In genomic region chr2:160266078-160266551, GRCh38 we compare ENCODE assay signal across 20 cellular contexts.
DNase-seq lines count a peak whose midpoint lies in the region; ATAC-seq and TF ChIP-seq lines count a peak whose summit lies in the region.
"Had no signal": no experiment of that assay in that cellular context is flagged by ENCODE, and none has a peak within 500 bp of the region (broad histone marks: within the 10 kb centered on the region; RNA-seq: fewer than 3 reads in every experiment).

No MANE protein-coding gene starts in this region.

- H3K4me1 Mint-ChIP-seq in activated CD4-positive, alpha-beta memory T cell treated with anti-CD3 and anti-CD28 coated beads for 36 hours (ENCODE audit: low read depth) = peaks cover 49% of the 10 kb centered on the region
- H3K4me1 Mint-ChIP-seq in activated CD4-positive, alpha-beta memory T cell treated with anti-CD3 and anti-CD28 coated beads, Interleukin-2, amount 10 ng/mL, durations not matched to agents 7 days and 5 days = peaks cover 35% of the 10 kb centered on the region
- peaks cover 31% of the 10 kb centered on the region for H3K4me1 Mint-ChIP-seq in T-helper 1 cell treated with Interleukin-12 subunit alpha and Interleukin-12 subunit beta and Interleukin-4 antibody, amounts not matched to agents 30 μg/mL and 1 μg/mL, for 36 hours (ENCODE audit: low read depth)
- peaks cover 66% of the 10 kb centered on the region for H3K4me1 Mint-ChIP-seq in nephron

- TF ChIP-seq CTCF in nephron (IDR thresholded peaks at IDR 0.05; ENCODE audit: unreplicated experiment in 3 of 3) = no peak

- H3K27ac Mint-ChIP-seq in activated CD4-positive, alpha-beta memory T cell treated with anti-CD3 and anti-CD28 coated beads for 36 hours = peak overlapping the region; percentile 63
- no peak overlapping the region for H3K27ac Mint-ChIP-seq in activated CD4-positive, alpha-beta memory T cell treated with anti-CD3 and anti-CD28 coated beads, Interleukin-2, amount 10 ng/mL, durations not matched to agents 7 days and 5 days
- H3K27ac Mint-ChIP-seq in T-helper 1 cell treated with Interleukin-12 subunit alpha and Interleukin-12 subunit beta and Interleukin-4 antibody, amounts not matched to agents 30 μg/mL and 1 μg/mL, for 36 hours = peak overlapping the region; percentile 49
- peak overlapping the region; percentile 20 to 63 (median 23) for H3K27ac Mint-ChIP-seq in nephron

- ATAC-seq in GM21529 (IDR thresholded peaks at IDR 0.05; ENCODE audit: unreplicated experiment) = peak; percentile 29
- ATAC-seq: HepG2 had no signal

- peak; percentile 29 for DNase-seq in activated CD4-positive, alpha-beta memory T cell treated with anti-CD3 and anti-CD28 coated beads for 36 hours
- DNase-seq in activated CD4-positive, alpha-beta memory T cell treated with anti-CD3 and anti-CD28 coated beads, Interleukin-2, amount 10 ng/mL, durations not matched to agents 7 days and 5 days = no peak
- DNase-seq in iPS-NIHi11 (ENCODE audit: low spot score) = no peak
- no peak for DNase-seq in RPMI8226
- DNase-seq in effector CD8-positive, alpha-beta T cell (lab: John Stamatoyannopoulos, UW) = no peak
- DNase-seq: activated gamma-delta T cell, brain microvascular endothelial cell, GOT3, MM.1S, NCI-H2029, NCI-H510A, spleen, stomach, T1000 had no signal

- H3K36me3 Mint-ChIP-seq in activated CD4-positive, alpha-beta memory T cell treated with anti-CD3 and anti-CD28 coated beads for 36 hours = peaks cover 4% of the 10 kb centered on the region
- H3K36me3 Mint-ChIP-seq in activated CD4-positive, alpha-beta memory T cell treated with anti-CD3 and anti-CD28 coated beads, Interleukin-2, amount 10 ng/mL, durations not matched to agents 7 days and 5 days (ENCODE audit: low read depth) = peaks cover 9% of the 10 kb centered on the region
- peaks cover 4% of the 10 kb centered on the region for H3K36me3 Mint-ChIP-seq in T-helper 1 cell treated with Interleukin-12 subunit alpha and Interleukin-12 subunit beta and Interleukin-4 antibody, amounts not matched to agents 30 μg/mL and 1 μg/mL, for 36 hours (ENCODE audit: low read depth)
- peaks cover 5% of the 10 kb centered on the region for H3K36me3 Mint-ChIP-seq in nephron (ENCODE audit: low read depth)
- H3K36me3 Mint-ChIP-seq: naive thymus-derived CD8-positive, alpha-beta T cell had no signal

- CTCF ChIA-PET in activated CD4-positive, alpha-beta memory T cell treated with anti-CD3 and anti-CD28 coated beads for 36 hours (lab: Charles Lee) = interaction anchor here (0.6 to 2.2 kb wide), 7 partner anchors 10 to 798 kb away, joined by 3 to 9 read pairs (median 3); no protein-coding TSS in a partner anchor
- CTCF ChIA-PET in activated CD4-positive, alpha-beta memory T cell treated with anti-CD3 and anti-CD28 coated beads, Interleukin-2, amount 10 ng/mL, durations not matched to agents 7 days and 5 days (lab: Charles Lee) = no interaction called here

- peaks cover 5% of the 10 kb centered on the region for H3K27me3 Mint-ChIP-seq in activated CD4-positive, alpha-beta memory T cell treated with anti-CD3 and anti-CD28 coated beads for 36 hours
- peaks cover 6% of the 10 kb centered on the region for H3K27me3 Mint-ChIP-seq in activated CD4-positive, alpha-beta memory T cell treated with anti-CD3 and anti-CD28 coated beads, Interleukin-2, amount 10 ng/mL, durations not matched to agents 7 days and 5 days
- peaks cover 10% of the 10 kb centered on the region for H3K27me3 Mint-ChIP-seq in T-helper 1 cell treated with Interleukin-12 subunit alpha and Interleukin-12 subunit beta and Interleukin-4 antibody, amounts not matched to agents 30 μg/mL and 1 μg/mL, for 36 hours (ENCODE audit: low read depth)
- H3K27me3 Mint-ChIP-seq in nephron (ENCODE audit: low read depth) = no peaks in the 10 kb centered on the region

- H3K4me3 Mint-ChIP-seq in activated CD4-positive, alpha-beta memory T cell treated with anti-CD3 and anti-CD28 coated beads for 36 hours = peak overlapping the region; percentile 21
- no peak overlapping the region for H3K4me3 Mint-ChIP-seq in activated CD4-positive, alpha-beta memory T cell treated with anti-CD3 and anti-CD28 coated beads, Interleukin-2, amount 10 ng/mL, durations not matched to agents 7 days and 5 days
- H3K4me3 Mint-ChIP-seq in T-helper 1 cell treated with Interleukin-12 subunit alpha and Interleukin-12 subunit beta and Interleukin-4 antibody, amounts not matched to agents 30 μg/mL and 1 μg/mL, for 36 hours = no peak overlapping the region
- no peak overlapping the region for H3K4me3 Mint-ChIP-seq in nephron

- H3K9me3 Mint-ChIP-seq in activated CD4-positive, alpha-beta memory T cell treated with anti-CD3 and anti-CD28 coated beads for 36 hours = no peaks in the 10 kb centered on the region
- H3K9me3 Mint-ChIP-seq in activated CD4-positive, alpha-beta memory T cell treated with anti-CD3 and anti-CD28 coated beads, Interleukin-2, amount 10 ng/mL, durations not matched to agents 7 days and 5 days = no peaks in the 10 kb centered on the region
- no peaks in the 10 kb centered on the region for H3K9me3 Mint-ChIP-seq in T-helper 1 cell treated with Interleukin-12 subunit alpha and Interleukin-12 subunit beta and Interleukin-4 antibody, amounts not matched to agents 30 μg/mL and 1 μg/mL, for 36 hours
- H3K9me3 Mint-ChIP-seq in nephron = no peaks in the 10 kb centered on the region
- H3K9me3 Mint-ChIP-seq: CD8-positive, alpha-beta memory T cell; naive thymus-derived CD8-positive, alpha-beta T cell had no signal

- intact Hi-C loops in activated CD4-positive, alpha-beta memory T cell treated with anti-CD3 and anti-CD28 coated beads for 36 hours (cut with micrococcal nuclease) = loop anchor here (1.0 to 5.0 kb wide), 10 partner anchors 28 to 901 kb away; no protein-coding TSS in a partner anchor

- POLR2A ChIA-PET in activated CD4-positive, alpha-beta memory T cell treated with anti-CD3 and anti-CD28 coated beads for 36 hours (lab: Charles Lee) = interaction anchor here (0.9 to 2.2 kb wide), 4 partner anchors 30 to 58 kb away, joined by 3 to 7 read pairs (median 5); no protein-coding TSS in a partner anchor
- POLR2A ChIA-PET in activated CD4-positive, alpha-beta memory T cell treated with anti-CD3 and anti-CD28 coated beads, Interleukin-2, amount 10 ng/mL, durations not matched to agents 7 days and 5 days (lab: Charles Lee) = no interaction called here
